In the genomic region with DNA sequence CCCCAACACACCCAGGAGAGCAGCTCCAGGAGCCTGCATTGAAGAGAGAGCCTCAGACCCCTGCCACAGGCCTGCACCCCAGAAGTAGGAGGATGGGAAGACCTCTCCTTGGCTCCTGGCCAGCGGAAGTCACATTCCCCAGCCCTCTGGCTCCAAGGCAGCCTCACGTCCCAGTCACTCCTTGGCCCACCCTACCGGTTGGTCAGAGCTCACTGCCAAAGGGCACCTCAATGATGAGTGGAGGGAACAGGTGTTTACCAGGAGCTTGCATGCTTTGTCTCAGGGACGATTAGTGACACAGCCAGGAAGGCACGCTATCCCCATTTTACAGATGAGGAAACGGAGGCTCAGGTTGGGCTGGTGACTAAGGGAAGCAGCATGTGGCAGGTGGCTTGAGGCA, we compare ENCODE assay signal across 18 cellular contexts. TPM values are rescaled to one million over a fixed set of nuclear protein-coding genes. Genes with fewer than 3 reads are reported as not detected.
"Had no signal": no experiment of that assay in that cellular context is flagged by ENCODE, and none has a peak within 500 bp of the region (broad histone marks: within the 10 kb centered on the region; RNA-seq: fewer than 3 reads in every experiment).

No MANE protein-coding gene starts in this region.

RNA-seq across cellular contexts. Expression of gene FAM25A, which starts 1.0 kb away (rescaled TPM):
- total RNA-seq: naive thymus-derived CD8-positive, alpha-beta T cell; natural killer cell treated with Interleukin-12 subunit alpha and Interleukin-12 subunit beta and Interleukin-15 and Interleukin-18, amount 100 ng/mL, for 72 hours; neural crest cell; occipital lobe; osteoblast; ovary; progenitor cell of endocrine pancreas; psoas muscle; renal cortical epithelial cell; right cardiac atrium; right lobe of liver; sigmoid colon; spleen; testis; transverse colon; upper lobe of left lung; ureter had no signal
- polyA plus RNA-seq: naive thymus-derived CD8-positive, alpha-beta T cell; ovary; right cardiac atrium; sigmoid colon; smooth muscle cell; spleen had no signal

RNA-seq across cellular contexts. Expression of gene ADIRF, which starts 50.8 kb away (rescaled TPM):
- total RNA-seq: naive thymus-derived CD8-positive, alpha-beta T cell; natural killer cell treated with Interleukin-12 subunit alpha and Interleukin-12 subunit beta and Interleukin-15 and Interleukin-18, amount 100 ng/mL, for 72 hours; neural crest cell; occipital lobe; progenitor cell of endocrine pancreas; renal cortical epithelial cell had no signal
- polyA plus RNA-seq: naive thymus-derived CD8-positive, alpha-beta T cell; smooth muscle cell had no signal
